ENCODE assay signal across 1 cellular context in the genomic region with DNA sequence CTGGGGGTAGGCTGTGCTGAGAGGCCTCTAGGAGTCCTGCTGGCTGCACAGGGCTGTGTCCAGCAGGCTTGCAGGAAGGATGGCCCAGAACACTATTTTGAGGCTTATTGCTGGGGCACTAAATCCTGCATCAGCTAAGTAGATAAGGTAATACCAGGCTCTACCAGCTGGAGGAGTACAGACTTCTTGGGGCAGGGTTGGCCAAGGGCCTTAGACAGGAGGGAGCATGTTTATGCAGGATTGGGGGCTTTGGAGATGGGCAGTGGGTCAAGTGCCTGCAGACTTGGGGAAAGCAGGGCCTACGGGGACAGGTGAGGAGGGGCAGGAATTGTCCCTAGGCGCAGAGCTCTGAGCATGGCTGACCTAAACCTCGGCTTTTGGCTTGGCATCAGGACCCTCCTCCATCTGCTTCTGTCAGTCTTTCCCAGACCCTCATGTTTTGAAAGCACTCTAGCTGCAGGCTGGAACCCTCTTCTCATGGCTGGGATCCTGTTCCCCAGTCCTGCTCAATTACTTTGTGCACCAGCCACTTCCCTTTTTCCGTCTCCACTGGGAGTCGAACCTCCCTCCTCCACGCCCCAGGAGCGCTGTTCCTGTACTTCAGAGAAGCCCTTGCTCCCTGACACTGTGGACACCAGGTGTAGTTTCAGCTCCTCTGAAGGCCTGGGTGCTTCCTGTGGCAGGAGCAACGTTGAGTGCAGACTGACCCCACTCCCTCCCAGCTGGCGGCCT.
TF ChIP-seq lines count a peak whose summit lies in the region.

No MANE protein-coding gene starts in this region.

TF ChIP-seq in GM23338, 12 proteins besides CTCF, POLR2A, EP300 and RAD21:
- TF ChIP-seq, protein P1, sequence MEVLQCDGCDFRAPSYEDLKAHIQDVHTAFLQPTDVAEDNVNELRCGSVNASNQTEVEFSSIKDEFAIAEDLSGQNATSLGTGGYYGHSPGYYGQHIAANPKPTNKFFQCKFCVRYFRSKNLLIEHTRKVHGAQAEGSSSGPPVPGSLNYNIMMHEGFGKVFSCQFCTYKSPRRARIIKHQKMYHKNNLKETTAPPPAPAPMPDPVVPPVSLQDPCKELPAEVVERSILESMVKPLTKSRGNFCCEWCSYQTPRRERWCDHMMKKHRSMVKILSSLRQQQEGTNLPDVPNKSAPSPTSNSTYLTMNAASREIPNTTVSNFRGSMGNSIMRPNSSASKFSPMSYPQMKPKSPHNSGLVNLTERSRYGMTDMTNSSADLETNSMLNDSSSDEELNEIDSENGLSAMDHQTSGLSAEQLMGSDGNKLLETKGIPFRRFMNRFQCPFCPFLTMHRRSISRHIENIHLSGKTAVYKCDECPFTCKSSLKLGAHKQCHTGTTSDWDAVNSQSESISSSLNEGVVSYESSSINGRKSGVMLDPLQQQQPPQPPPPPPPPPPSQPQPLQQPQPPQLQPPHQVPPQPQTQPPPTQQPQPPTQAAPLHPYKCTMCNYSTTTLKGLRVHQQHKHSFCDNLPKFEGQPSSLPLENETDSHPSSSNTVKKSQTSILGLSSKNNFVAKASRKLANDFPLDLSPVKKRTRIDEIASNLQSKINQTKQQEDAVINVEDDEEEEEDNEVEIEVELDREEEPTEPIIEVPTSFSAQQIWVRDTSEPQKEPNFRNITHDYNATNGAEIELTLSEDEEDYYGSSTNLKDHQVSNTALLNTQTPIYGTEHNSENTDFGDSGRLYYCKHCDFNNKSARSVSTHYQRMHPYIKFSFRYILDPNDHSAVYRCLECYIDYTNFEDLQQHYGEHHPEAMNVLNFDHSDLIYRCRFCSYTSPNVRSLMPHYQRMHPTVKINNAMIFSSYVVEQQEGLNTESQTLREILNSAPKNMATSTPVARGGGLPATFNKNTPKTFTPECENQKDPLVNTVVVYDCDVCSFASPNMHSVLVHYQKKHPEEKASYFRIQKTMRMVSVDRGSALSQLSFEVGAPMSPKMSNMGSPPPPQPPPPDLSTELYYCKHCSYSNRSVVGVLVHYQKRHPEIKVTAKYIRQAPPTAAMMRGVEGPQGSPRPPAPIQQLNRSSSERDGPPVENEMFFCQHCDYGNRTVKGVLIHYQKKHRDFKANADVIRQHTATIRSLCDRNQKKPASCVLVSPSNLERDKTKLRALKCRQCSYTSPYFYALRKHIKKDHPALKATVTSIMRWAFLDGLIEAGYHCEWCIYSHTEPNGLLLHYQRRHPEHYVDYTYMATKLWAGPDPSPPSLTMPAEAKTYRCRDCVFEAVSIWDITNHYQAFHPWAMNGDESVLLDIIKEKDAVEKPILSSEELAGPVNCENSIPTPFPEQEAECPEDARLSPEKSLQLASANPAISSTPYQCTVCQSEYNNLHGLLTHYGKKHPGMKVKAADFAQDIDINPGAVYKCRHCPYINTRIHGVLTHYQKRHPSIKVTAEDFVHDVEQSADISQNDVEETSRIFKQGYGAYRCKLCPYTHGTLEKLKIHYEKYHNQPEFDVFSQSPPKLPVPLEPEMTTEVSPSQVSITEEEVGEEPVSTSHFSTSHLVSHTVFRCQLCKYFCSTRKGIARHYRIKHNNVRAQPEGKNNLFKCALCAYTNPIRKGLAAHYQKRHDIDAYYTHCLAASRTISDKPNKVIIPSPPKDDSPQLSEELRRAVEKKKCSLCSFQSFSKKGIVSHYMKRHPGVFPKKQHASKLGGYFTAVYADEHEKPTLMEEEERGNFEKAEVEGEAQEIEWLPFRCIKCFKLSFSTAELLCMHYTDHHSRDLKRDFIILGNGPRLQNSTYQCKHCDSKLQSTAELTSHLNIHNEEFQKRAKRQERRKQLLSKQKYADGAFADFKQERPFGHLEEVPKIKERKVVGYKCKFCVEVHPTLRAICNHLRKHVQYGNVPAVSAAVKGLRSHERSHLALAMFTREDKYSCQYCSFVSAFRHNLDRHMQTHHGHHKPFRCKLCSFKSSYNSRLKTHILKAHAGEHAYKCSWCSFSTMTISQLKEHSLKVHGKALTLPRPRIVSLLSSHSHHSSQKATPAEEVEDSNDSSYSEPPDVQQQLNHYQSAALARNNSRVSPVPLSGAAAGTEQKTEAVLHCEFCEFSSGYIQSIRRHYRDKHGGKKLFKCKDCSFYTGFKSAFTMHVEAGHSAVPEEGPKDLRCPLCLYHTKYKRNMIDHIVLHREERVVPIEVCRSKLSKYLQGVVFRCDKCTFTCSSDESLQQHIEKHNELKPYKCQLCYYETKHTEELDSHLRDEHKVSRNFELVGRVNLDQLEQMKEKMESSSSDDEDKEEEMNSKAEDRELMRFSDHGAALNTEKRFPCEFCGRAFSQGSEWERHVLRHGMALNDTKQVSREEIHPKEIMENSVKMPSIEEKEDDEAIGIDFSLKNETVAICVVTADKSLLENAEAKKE (CRISPR knock-in tag; IDR thresholded peaks at IDR 0.05), result no peak
- TF ChIP-seq STAT1 (IDR thresholded peaks at IDR 0.05; ENCODE audit: unreplicated experiment) (no peak), EZH2phosphoT487 (IDR thresholded peaks at IDR 0.05; ENCODE audit: unreplicated experiment) (no peak), CREB1 (CRISPR knock-in tag; IDR thresholded peaks at IDR 0.05; ENCODE audit: low read depth) (no peak), EZH2 (IDR thresholded peaks at IDR 0.05; ENCODE audit: low read depth, unreplicated experiment) (no peak), JUNB (IDR thresholded peaks at IDR 0.05; ENCODE audit: unreplicated experiment) (no peak), NANOG (IDR thresholded peaks at IDR 0.05; ENCODE audit: borderline replicate concordance) (no peak), ZNF331 (CRISPR knock-in tag; IDR thresholded peaks at IDR 0.05; ENCODE audit: low read depth) (no peak), ZNF114 (CRISPR knock-in tag; IDR thresholded peaks at IDR 0.05) (no peak), POLR2AphosphoS5 (IDR thresholded peaks at IDR 0.05; ENCODE audit: low read depth) (no peak)
- TF ChIP-seq, protein P2, sequence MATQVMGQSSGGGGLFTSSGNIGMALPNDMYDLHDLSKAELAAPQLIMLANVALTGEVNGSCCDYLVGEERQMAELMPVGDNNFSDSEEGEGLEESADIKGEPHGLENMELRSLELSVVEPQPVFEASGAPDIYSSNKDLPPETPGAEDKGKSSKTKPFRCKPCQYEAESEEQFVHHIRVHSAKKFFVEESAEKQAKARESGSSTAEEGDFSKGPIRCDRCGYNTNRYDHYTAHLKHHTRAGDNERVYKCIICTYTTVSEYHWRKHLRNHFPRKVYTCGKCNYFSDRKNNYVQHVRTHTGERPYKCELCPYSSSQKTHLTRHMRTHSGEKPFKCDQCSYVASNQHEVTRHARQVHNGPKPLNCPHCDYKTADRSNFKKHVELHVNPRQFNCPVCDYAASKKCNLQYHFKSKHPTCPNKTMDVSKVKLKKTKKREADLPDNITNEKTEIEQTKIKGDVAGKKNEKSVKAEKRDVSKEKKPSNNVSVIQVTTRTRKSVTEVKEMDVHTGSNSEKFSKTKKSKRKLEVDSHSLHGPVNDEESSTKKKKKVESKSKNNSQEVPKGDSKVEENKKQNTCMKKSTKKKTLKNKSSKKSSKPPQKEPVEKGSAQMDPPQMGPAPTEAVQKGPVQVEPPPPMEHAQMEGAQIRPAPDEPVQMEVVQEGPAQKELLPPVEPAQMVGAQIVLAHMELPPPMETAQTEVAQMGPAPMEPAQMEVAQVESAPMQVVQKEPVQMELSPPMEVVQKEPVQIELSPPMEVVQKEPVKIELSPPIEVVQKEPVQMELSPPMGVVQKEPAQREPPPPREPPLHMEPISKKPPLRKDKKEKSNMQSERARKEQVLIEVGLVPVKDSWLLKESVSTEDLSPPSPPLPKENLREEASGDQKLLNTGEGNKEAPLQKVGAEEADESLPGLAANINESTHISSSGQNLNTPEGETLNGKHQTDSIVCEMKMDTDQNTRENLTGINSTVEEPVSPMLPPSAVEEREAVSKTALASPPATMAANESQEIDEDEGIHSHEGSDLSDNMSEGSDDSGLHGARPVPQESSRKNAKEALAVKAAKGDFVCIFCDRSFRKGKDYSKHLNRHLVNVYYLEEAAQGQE (IDR thresholded peaks at IDR 0.05; ENCODE audit: unreplicated experiment), result no peak
- TF ChIP-seq, protein P3, sequence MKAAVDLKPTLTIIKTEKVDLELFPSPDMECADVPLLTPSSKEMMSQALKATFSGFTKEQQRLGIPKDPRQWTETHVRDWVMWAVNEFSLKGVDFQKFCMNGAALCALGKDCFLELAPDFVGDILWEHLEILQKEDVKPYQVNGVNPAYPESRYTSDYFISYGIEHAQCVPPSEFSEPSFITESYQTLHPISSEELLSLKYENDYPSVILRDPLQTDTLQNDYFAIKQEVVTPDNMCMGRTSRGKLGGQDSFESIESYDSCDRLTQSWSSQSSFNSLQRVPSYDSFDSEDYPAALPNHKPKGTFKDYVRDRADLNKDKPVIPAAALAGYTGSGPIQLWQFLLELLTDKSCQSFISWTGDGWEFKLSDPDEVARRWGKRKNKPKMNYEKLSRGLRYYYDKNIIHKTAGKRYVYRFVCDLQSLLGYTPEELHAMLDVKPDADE (IDR thresholded peaks at IDR 0.05), result no peak
TF ChIP-seq in GM23338: peak in this region for 0.
